Comparison of ENCODE assay signal across 8 cellular contexts in genomic region chr3:13420051-13420816, GRCh38. TPM values are rescaled to one million over a fixed set of nuclear protein-coding genes. Genes with fewer than 3 reads are reported as not detected.
A peak's percentile ranks its signal among the peaks of the same experiment; 100 is the strongest.
DNase-seq lines count a peak whose midpoint lies in the region; ATAC-seq and TF ChIP-seq lines count a peak whose summit lies in the region.

Gene NUP210 (minus strand): TSS chr3:13420322. CDS start chr3:13420226, 96 bp downstream.

- H3K9me3 ChIP-seq in A673 (ENCODE audit: low read depth, low read length, poor library complexity, severe bottlenecking) = no peaks in the 10 kb centered on the region
- H3K9me3 ChIP-seq in heart left ventricle = no peaks in the 10 kb centered on the region
- no peaks in the 10 kb centered on the region for H3K9me3 ChIP-seq in sigmoid colon

- H3K4me3 Mint-ChIP-seq in activated T-cell treated with anti-CD3 and anti-CD28 coated beads, Interleukin-2, amount 50 U/mL, for 4 hours = peak within 1 kb of the TSS; percentile 99

- DNase-seq in A673 (ENCODE audit: low spot score) (no peak), NCI-H526 treated with DMSO at 0.1 percent for 48 hours (lab: John Stamatoyannopoulos, UW) (peak; percentile 58), heart left ventricle (peak in 3 of 5 donors; percentile 35 to 66 (median 42)), sigmoid colon (no peak), superior temporal gyrus (ENCODE audit: extremely low spot score) (no peak)
- DNase-seq in activated T-cell treated with anti-CD3 and anti-CD28 coated beads, Interleukin-2, amount 50 U/mL, for 4 hours = peak; percentile 33

- H3K4me1 ChIP-seq in A673 (ENCODE audit: insufficient read depth, low read length, poor library complexity, severe bottlenecking) = peaks cover 17% of the 10 kb centered on the region
- H3K4me1 ChIP-seq in heart left ventricle = peaks cover 0 to 54% (median 5%) of the 10 kb centered on the region in 12 donors
- peaks cover 0 to 14% (median 10%) of the 10 kb centered on the region in 4 donors for H3K4me1 ChIP-seq in sigmoid colon

- H3K36me3 ChIP-seq in A673 (ENCODE audit: insufficient read depth, low read length, poor library complexity, severe bottlenecking) (no peaks in the 10 kb centered on the region), heart left ventricle (no peaks in the 10 kb centered on the region), sigmoid colon (no peaks in the 10 kb centered on the region)

- H3K27ac ChIP-seq in A673 (ENCODE audit: low read depth, low read length, poor library complexity, severe bottlenecking) (no peak within 1 kb of the TSS), heart left ventricle (peak within 1 kb of the TSS in 4 of 12 donors; percentile 13 to 86 (median 34)), sigmoid colon (peak within 1 kb of the TSS; percentile 48 to 64 (median 54))

- TF ChIP-seq CTCF in A673 (conservative IDR thresholded peaks at IDR 0.05; ENCODE audit: low read depth, low read length) (no peak), heart left ventricle (IDR thresholded peaks at IDR 0.05) (no peak), sigmoid colon (IDR thresholded peaks at IDR 0.05) (no peak)

- H3K9me3 Mint-ChIP-seq in activated T-cell treated with anti-CD3 and anti-CD28 coated beads, Interleukin-2, amount 50 U/mL, for 4 hours = no peaks in the 10 kb centered on the region

- ATAC-seq in GM18861 (IDR thresholded peaks at IDR 0.05; ENCODE audit: unreplicated experiment) = peak; percentile 34
- peak; percentile 59 for ATAC-seq in HG03066 (IDR thresholded peaks at IDR 0.05; ENCODE audit: low read depth, unreplicated experiment)
- peak; percentile 35 to 38 for ATAC-seq in activated T-cell treated with anti-CD3 and anti-CD28 coated beads, Interleukin-2, amount 50 U/mL, for 4 hours
- ATAC-seq in heart left ventricle = peak in 3 of 4 donors; percentile 29 to 51 (median 43)

- 3 to 19% (median 4%) methylated on average over 8 to 88 of the region's 88 CpGs for WGBS in heart left ventricle, 4 donors
- 2 to 3% methylated on average over 88 of the region's 88 CpGs for WGBS in sigmoid colon, 2 donors

- H3K27me3 Mint-ChIP-seq in activated T-cell treated with anti-CD3 and anti-CD28 coated beads, Interleukin-2, amount 50 U/mL, for 4 hours (ENCODE audit: low read depth) = no peaks in the 10 kb centered on the region

- no TSS peak for BruUV-seq in A673 (replicated peaks; lab: Mats Ljungman, UMichigan)

- POLR2A ChIA-PET in A673 (lab: Charles Lee; ENCODE audit: low non-redundant PET) = no interaction called here

- CTCF ChIA-PET in A673 (lab: Charles Lee) = no interaction called here

- TF ChIP-seq POLR2A in heart left ventricle (IDR thresholded peaks at IDR 0.05) (no peak), sigmoid colon (IDR thresholded peaks at IDR 0.05) (no peak)

- H3K4me3 ChIP-seq in A673 (ENCODE audit: low read depth, low read length, poor library complexity, severe bottlenecking) (peak within 1 kb of the TSS; percentile 48), heart left ventricle (peak within 1 kb of the TSS; percentile 19 to 74 (median 51)), sigmoid colon (peak within 1 kb of the TSS; percentile 32 to 61 (median 56))

- no peaks in the 10 kb centered on the region for H3K27me3 ChIP-seq in A673 (replicated peaks; ENCODE audit: insufficient read depth, low read depth, low read length, poor library complexity)
- peaks cover 0 to 27% (median 4%) of the 10 kb centered on the region in 9 donors for H3K27me3 ChIP-seq in heart left ventricle
- peaks cover 0 to 4% (median 0%) of the 10 kb centered on the region in 3 donors for H3K27me3 ChIP-seq in sigmoid colon

- intact Hi-C loops in A673 (cut with micrococcal nuclease; ENCODE audit: unreplicated experiment) (no loop called here), heart left ventricle (cut with DNase I) (no loop called here), sigmoid colon (cut with DNase I) (no loop called here)

- peaks cover 64% of the 10 kb centered on the region for H3K4me1 Mint-ChIP-seq in activated T-cell treated with anti-CD3 and anti-CD28 coated beads, Interleukin-2, amount 50 U/mL, for 4 hours (ENCODE audit: low read depth)

- no peak for TF ChIP-seq EP300 in sigmoid colon (IDR thresholded peaks at IDR 0.05)

- H3K36me3 Mint-ChIP-seq in activated T-cell treated with anti-CD3 and anti-CD28 coated beads, Interleukin-2, amount 50 U/mL, for 4 hours (ENCODE audit: insufficient read depth) = peaks cover 7% of the 10 kb centered on the region

RNA-seq across cellular contexts. Expression of gene NUP210, which starts in this region (rescaled TPM):
- total RNA-seq in A673 (2021) (11.4 and 16.3 TPM in 2 replicates), heart left ventricle (1 to 10 TPM; 1.3 to 9.7 (median 2.8) TPM), sigmoid colon (1 to 10 TPM; 1.4 to 6.1 (median 3.1) TPM)
- 10 to 100 TPM; 80.3 to 83.4 (median 82.0) TPM for total RNA-seq in activated T-cell treated with anti-CD3 and anti-CD28 coated beads, Interleukin-2, amount 50 U/mL, for 4 hours
- polyA plus RNA-seq in heart left ventricle (1 to 10 TPM; 1.5 to 1.7 TPM), sigmoid colon (10 to 100 TPM in 1 of 3 donors, 1 to 10 TPM in 1, under 1 TPM in 1; under 0.01 to 26.4 (median 2.1) TPM)

Comparison
In these comparisons a context has a peak if more than half of its experiments do, and no peak if none do; other contexts are left out.
1. DNase-seq: peak in NCI-H526 treated with DMSO at 0.1 percent for 48 hours (single experiment), activated T-cell treated with anti-CD3 and anti-CD28 coated beads, Interleukin-2, amount 50 U/mL, for 4 hours (single experiment) and heart left ventricle (3 of 5); none in A673 (single experiment), sigmoid colon (single experiment) and superior temporal gyrus (single experiment).
2. Peak in every context shown above with its lines, with median percentiles within 50 percentile points of each other: H3K4me3 ChIP-seq and ATAC-seq.